Comparison of ENCODE assay signal across 2 cellular contexts in the genomic region with DNA sequence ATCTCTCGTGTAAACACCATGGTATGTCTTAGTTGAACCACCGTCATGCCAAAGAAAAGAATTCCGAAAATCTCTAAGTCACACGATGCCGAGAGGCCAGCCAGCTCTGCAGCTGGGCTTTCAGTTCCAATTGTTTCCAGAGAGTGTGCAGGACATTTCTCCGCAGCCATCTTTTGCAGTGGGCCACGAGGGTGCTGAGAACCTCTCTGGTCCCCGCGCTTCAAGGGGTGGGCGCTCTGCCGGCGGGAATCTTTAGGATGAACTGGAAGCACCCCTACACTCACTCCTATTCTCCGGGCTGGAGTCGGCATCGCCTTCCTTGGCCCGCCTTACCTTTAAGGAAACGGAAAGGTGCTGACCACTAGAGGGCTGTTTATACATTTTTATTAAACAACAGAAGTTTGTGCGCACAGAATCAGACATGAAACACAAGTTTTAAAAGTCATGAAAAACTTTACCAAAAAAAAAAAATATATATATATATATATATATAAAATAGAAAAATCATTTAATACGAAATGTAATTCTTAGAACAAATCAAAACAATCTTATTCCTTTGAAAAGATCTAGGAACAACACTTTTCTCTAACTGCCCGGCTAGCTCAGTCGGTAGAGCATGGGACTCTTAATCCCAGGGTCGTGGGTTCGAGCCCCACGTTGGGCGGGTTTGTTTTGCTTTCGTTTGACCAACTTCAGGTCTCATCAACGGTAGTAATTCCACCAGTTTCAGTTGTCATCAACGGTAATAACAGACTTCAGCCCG.
A peak's percentile ranks its signal among the peaks of the same experiment; 100 is the strongest.
TF ChIP-seq lines count a peak whose summit lies in the region.

No MANE protein-coding gene starts in this region.

TF ChIP-seq in HEK293, 187 proteins besides CTCF, POLR2A, EP300 and RAD21 (continued from another document and continues in another):
- TF ChIP-seq ZNF292 (tag by site-specific recombination; IDR thresholded peaks at IDR 0.05; ENCODE audit: borderline replicate concordance, low read depth) (no peak), ZNF777 (tag by site-specific recombination; IDR thresholded peaks at IDR 0.05; ENCODE audit: borderline replicate concordance) (no peak), YY2 (tag by site-specific recombination; IDR thresholded peaks at IDR 0.05) (no peak), GLI4 (tag by site-specific recombination; IDR thresholded peaks at IDR 0.05) (no peak), ZNF175 (tag by site-specific recombination; IDR thresholded peaks at IDR 0.05) (no peak), ZNF843 (tag by site-specific recombination; IDR thresholded peaks at IDR 0.05) (no peak), ZNF19 (tag by site-specific recombination; IDR thresholded peaks at IDR 0.05; ENCODE audit: low read depth) (no peak), ZFP41 (tag by site-specific recombination; IDR thresholded peaks at IDR 0.05; ENCODE audit: borderline replicate concordance) (no peak), ZNF221 (tag by site-specific recombination; IDR thresholded peaks at IDR 0.05; ENCODE audit: borderline replicate concordance) (no peak), ZNF530 (tag by site-specific recombination; IDR thresholded peaks at IDR 0.05; ENCODE audit: low read depth) (no peak), MEIS1 (CRISPR knock-in tag; IDR thresholded peaks at IDR 0.05; ENCODE audit: borderline replicate concordance) (no peak), ZNF791 (tag by site-specific recombination; IDR thresholded peaks at IDR 0.05) (no peak), KLF8 (tag by site-specific recombination; IDR thresholded peaks at IDR 0.05) (no peak), ZNF324 (tag by site-specific recombination; IDR thresholded peaks at IDR 0.05) (no peak), ZNF660 (tag by site-specific recombination; IDR thresholded peaks at IDR 0.05) (peak; percentile 93), ZNF596 (tag by site-specific recombination; IDR thresholded peaks at IDR 0.05) (no peak), KLF16 (tag by site-specific recombination; IDR thresholded peaks at IDR 0.05) (0 out of 2 replicates have a peak, but pooled peaks have one; percentile 30), ZNF560 (tag by site-specific recombination; IDR thresholded peaks at IDR 0.05; ENCODE audit: borderline replicate concordance) (no peak), SETDB1 (IDR thresholded peaks at IDR 0.05; ENCODE audit: insufficient read length, low read length) (no peak)
- TF ChIP-seq, protein P1, sequence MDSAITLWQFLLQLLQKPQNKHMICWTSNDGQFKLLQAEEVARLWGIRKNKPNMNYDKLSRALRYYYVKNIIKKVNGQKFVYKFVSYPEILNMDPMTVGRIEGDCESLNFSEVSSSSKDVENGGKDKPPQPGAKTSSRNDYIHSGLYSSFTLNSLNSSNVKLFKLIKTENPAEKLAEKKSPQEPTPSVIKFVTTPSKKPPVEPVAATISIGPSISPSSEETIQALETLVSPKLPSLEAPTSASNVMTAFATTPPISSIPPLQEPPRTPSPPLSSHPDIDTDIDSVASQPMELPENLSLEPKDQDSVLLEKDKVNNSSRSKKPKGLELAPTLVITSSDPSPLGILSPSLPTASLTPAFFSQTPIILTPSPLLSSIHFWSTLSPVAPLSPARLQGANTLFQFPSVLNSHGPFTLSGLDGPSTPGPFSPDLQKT (IDR thresholded peaks at IDR 0.05; ENCODE audit: borderline replicate concordance, low read depth, low read length): no peak
- TF ChIP-seq, protein P2, sequence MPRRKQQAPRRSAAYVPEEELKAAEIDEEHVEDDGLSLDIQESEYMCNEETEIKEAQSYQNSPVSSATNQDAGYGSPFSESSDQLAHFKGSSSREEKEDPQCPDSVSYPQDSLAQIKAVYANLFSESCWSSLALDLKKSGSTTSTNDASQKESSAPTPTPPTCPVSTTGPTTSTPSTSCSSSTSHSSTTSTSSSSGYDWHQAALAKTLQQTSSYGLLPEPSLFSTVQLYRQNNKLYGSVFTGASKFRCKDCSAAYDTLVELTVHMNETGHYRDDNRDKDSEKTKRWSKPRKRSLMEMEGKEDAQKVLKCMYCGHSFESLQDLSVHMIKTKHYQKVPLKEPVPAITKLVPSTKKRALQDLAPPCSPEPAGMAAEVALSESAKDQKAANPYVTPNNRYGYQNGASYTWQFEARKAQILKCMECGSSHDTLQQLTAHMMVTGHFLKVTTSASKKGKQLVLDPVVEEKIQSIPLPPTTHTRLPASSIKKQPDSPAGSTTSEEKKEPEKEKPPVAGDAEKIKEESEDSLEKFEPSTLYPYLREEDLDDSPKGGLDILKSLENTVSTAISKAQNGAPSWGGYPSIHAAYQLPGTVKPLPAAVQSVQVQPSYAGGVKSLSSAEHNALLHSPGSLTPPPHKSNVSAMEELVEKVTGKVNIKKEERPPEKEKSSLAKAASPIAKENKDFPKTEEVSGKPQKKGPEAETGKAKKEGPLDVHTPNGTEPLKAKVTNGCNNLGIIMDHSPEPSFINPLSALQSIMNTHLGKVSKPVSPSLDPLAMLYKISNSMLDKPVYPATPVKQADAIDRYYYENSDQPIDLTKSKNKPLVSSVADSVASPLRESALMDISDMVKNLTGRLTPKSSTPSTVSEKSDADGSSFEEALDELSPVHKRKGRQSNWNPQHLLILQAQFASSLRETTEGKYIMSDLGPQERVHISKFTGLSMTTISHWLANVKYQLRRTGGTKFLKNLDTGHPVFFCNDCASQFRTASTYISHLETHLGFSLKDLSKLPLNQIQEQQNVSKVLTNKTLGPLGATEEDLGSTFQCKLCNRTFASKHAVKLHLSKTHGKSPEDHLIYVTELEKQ (tag by site-specific recombination; IDR thresholded peaks at IDR 0.05; ENCODE audit: borderline replicate concordance): no peak
- TF ChIP-seq, protein P3, sequence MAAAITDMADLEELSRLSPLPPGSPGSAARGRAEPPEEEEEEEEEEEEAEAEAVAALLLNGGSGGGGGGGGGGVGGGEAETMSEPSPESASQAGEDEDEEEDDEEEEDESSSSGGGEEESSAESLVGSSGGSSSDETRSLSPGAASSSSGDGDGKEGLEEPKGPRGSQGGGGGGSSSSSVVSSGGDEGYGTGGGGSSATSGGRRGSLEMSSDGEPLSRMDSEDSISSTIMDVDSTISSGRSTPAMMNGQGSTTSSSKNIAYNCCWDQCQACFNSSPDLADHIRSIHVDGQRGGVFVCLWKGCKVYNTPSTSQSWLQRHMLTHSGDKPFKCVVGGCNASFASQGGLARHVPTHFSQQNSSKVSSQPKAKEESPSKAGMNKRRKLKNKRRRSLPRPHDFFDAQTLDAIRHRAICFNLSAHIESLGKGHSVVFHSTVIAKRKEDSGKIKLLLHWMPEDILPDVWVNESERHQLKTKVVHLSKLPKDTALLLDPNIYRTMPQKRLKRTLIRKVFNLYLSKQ (tag by site-specific recombination; IDR thresholded peaks at IDR 0.05; ENCODE audit: borderline replicate concordance): no peak
- TF ChIP-seq, protein P4, sequence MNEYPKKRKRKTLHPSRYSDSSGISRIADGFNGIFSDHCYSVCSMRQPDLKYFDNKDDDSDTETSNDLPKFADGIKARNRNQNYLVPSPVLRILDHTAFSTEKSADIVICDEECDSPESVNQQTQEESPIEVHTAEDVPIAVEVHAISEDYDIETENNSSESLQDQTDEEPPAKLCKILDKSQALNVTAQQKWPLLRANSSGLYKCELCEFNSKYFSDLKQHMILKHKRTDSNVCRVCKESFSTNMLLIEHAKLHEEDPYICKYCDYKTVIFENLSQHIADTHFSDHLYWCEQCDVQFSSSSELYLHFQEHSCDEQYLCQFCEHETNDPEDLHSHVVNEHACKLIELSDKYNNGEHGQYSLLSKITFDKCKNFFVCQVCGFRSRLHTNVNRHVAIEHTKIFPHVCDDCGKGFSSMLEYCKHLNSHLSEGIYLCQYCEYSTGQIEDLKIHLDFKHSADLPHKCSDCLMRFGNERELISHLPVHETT (tag by site-specific recombination; IDR thresholded peaks at IDR 0.05): no peak

TF ChIP-seq in GM12878, 131 proteins besides CTCF, POLR2A, EP300 and RAD21 (continued from another document):
- TF ChIP-seq, protein P5, sequence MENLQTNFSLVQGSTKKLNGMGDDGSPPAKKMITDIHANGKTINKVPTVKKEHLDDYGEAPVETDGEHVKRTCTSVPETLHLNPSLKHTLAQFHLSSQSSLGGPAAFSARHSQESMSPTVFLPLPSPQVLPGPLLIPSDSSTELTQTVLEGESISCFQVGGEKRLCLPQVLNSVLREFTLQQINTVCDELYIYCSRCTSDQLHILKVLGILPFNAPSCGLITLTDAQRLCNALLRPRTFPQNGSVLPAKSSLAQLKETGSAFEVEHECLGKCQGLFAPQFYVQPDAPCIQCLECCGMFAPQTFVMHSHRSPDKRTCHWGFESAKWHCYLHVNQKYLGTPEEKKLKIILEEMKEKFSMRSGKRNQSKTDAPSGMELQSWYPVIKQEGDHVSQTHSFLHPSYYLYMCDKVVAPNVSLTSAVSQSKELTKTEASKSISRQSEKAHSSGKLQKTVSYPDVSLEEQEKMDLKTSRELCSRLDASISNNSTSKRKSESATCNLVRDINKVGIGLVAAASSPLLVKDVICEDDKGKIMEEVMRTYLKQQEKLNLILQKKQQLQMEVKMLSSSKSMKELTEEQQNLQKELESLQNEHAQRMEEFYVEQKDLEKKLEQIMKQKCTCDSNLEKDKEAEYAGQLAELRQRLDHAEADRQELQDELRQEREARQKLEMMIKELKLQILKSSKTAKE (IDR thresholded peaks at IDR 0.05; ENCODE audit: low read depth, poor library complexity, severe bottlenecking): peak; percentile 65
- TF ChIP-seq ASH2L (IDR thresholded peaks at IDR 0.05; ENCODE audit: borderline replicate concordance, low read depth): no peak
- peak; percentile 100 for TF ChIP-seq ZNF24 (IDR thresholded peaks at IDR 0.05)
- 0 out of 2 replicates have a peak, but pooled peaks have one; percentile 25 for TF ChIP-seq BACH1 (IDR thresholded peaks at IDR 0.05; ENCODE audit: borderline replicate concordance)
